ENCODE assay signal across 14 cellular contexts in genomic region chr21:36749935-36750578, GRCh38. TPM values are rescaled to one million over a fixed set of nuclear protein-coding genes. Genes with fewer than 3 reads are reported as not detected.
A peak's percentile ranks its signal among the peaks of the same experiment; 100 is the strongest.
DNase-seq lines count a peak whose midpoint lies in the region; ATAC-seq and TF ChIP-seq lines count a peak whose summit lies in the region.
"Had no signal": no experiment of that assay in that cellular context is flagged by ENCODE, and none has a peak within 500 bp of the region (broad histone marks: within the 10 kb centered on the region; RNA-seq: fewer than 3 reads in every experiment).

No MANE protein-coding gene starts in this region.

- no peaks in the 10 kb centered on the region for H3K36me3 ChIP-seq in mucosa of descending colon (ENCODE audit: low read depth)
- H3K36me3 ChIP-seq: vagina had no signal

- intact Hi-C loops in mucosa of descending colon (cut with DNase I, micrococcal nuclease) = no loop called here

- ATAC-seq in mucosa of descending colon (peak; percentile 20), SK-N-SH treated with all-trans-retinoic acid at 6 μM for 48 hours (no peak), GM18867 (IDR thresholded peaks at IDR 0.05; ENCODE audit: unreplicated experiment) (no peak)

- TF ChIP-seq CTCF in AG10803 (conservative IDR thresholded peaks at IDR 0.05; ENCODE audit: low read length) = no peak
- TF ChIP-seq CTCF in fibroblast of villous mesenchyme (IDR thresholded peaks at IDR 0.05; ENCODE audit: insufficient read depth, low read depth, low read length) = no peak
- TF ChIP-seq CTCF in mucosa of descending colon (IDR thresholded peaks at IDR 0.05) = no peak

- H3K9me3 ChIP-seq in mucosa of descending colon = no peaks in the 10 kb centered on the region
- H3K9me3 ChIP-seq: heart right ventricle, vagina had no signal

- peaks cover 4% of the 10 kb centered on the region for H3K4me1 ChIP-seq in mucosa of descending colon (ENCODE audit: low read depth)
- H3K4me1 ChIP-seq: vagina had no signal

- in situ Hi-C loops in KBM-7 (cut with MboI; ENCODE audit: low pct_unique_long_range_greater_than_20kb, low sequenced_read_pairs) = no loop called here

- H3K4me3 ChIP-seq in AG10803 (ENCODE audit: low read length) (no peak overlapping the region), fibroblast of villous mesenchyme (ENCODE audit: low read depth, low read length) (no peak overlapping the region), mucosa of descending colon (no peak overlapping the region)
- H3K4me3 ChIP-seq: heart right ventricle, vagina had no signal

- DNase-seq in AG10803 (ENCODE audit: low read depth) = peak; percentile 61
- peak; percentile 33 for DNase-seq in M059J (ENCODE audit: low read depth)
- peak; percentile 57 for DNase-seq in fibroblast of villous mesenchyme (ENCODE audit: low read depth)
- DNase-seq in mucosa of descending colon = peak in 1 of 3 donors; percentile 14
- DNase-seq in NCI-H1092 (lab: John Stamatoyannopoulos, UW) = no peak
- no peak for DNase-seq in KBM-7
- DNase-seq: activated CD8-positive, alpha-beta memory T cell treated with anti-CD3 and anti-CD28 coated beads for 24 hours; NCI-H345; stimulated activated CD8-positive, alpha-beta memory T cell treated with anti-CD3 and anti-CD28 coated beads, Interleukin-4, amount 100 ng/mL, for 48 hours; T1000 had no signal

TF ChIP-seq in SK-N-SH treated with all-trans-retinoic acid at 6 μM for 48 hours, 23 proteins besides CTCF, POLR2A, EP300 and RAD21:
- TF ChIP-seq ZNF70 (CRISPR knock-in tag; IDR thresholded peaks at IDR 0.05) (no peak), ZFP3 (CRISPR knock-in tag; IDR thresholded peaks at IDR 0.05) (no peak), OSR1 (CRISPR knock-in tag; IDR thresholded peaks at IDR 0.05) (no peak), TCF4 (CRISPR knock-in tag; IDR thresholded peaks at IDR 0.05; ENCODE audit: borderline replicate concordance) (no peak), ARNTL (CRISPR knock-in tag; IDR thresholded peaks at IDR 0.05; ENCODE audit: borderline replicate concordance, low read depth) (no peak), PPARA (CRISPR knock-in tag; IDR thresholded peaks at IDR 0.05; ENCODE audit: borderline replicate concordance) (no peak), GLIS3 (CRISPR knock-in tag; IDR thresholded peaks at IDR 0.05) (no peak), ISL1 (CRISPR knock-in tag; IDR thresholded peaks at IDR 0.05) (no peak), ESRRG (CRISPR knock-in tag; IDR thresholded peaks at IDR 0.05) (no peak), CSDC2 (CRISPR knock-in tag; IDR thresholded peaks at IDR 0.05) (no peak), ZC3H10 (CRISPR knock-in tag; IDR thresholded peaks at IDR 0.05) (no peak), TSHZ2 (CRISPR knock-in tag; IDR thresholded peaks at IDR 0.05) (no peak), BACH2 (CRISPR knock-in tag; IDR thresholded peaks at IDR 0.05; ENCODE audit: borderline replicate concordance) (no peak), TOX (CRISPR knock-in tag; IDR thresholded peaks at IDR 0.05; ENCODE audit: borderline replicate concordance) (no peak), ZNF8 (CRISPR knock-in tag; IDR thresholded peaks at IDR 0.05) (no peak), PATZ1 (CRISPR knock-in tag; IDR thresholded peaks at IDR 0.05; ENCODE audit: borderline replicate concordance) (no peak), ZFP30 (CRISPR knock-in tag; IDR thresholded peaks at IDR 0.05) (no peak)
- TF ChIP-seq, protein P1, sequence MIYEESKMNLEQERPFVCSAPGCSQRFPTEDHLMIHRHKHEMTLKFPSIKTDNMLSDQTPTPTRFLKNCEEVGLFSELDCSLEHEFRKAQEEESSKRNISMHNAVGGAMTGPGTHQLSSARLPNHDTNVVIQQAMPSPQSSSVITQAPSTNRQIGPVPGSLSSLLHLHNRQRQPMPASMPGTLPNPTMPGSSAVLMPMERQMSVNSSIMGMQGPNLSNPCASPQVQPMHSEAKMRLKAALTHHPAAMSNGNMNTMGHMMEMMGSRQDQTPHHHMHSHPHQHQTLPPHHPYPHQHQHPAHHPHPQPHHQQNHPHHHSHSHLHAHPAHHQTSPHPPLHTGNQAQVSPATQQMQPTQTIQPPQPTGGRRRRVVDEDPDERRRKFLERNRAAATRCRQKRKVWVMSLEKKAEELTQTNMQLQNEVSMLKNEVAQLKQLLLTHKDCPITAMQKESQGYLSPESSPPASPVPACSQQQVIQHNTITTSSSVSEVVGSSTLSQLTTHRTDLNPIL (CRISPR knock-in tag; IDR thresholded peaks at IDR 0.05; ENCODE audit: low read depth) = no peak
- TF ChIP-seq, protein P2, sequence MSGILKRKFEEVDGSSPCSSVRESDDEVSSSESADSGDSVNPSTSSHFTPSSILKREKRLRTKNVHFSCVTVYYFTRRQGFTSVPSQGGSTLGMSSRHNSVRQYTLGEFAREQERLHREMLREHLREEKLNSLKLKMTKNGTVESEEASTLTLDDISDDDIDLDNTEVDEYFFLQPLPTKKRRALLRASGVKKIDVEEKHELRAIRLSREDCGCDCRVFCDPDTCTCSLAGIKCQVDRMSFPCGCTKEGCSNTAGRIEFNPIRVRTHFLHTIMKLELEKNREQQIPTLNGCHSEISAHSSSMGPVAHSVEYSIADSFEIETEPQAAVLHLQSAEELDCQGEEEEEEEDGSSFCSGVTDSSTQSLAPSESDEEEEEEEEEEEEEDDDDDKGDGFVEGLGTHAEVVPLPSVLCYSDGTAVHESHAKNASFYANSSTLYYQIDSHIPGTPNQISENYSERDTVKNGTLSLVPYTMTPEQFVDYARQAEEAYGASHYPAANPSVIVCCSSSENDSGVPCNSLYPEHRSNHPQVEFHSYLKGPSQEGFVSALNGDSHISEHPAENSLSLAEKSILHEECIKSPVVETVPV (CRISPR knock-in tag; IDR thresholded peaks at IDR 0.05) = no peak

RNA-seq across cellular contexts. Expression of gene SIM2, which starts 51.1 kb away (rescaled TPM):
- total RNA-seq in M059J (2014; rRNA removed; shearing (Covaris generic)) = 0.59 and 1.8 TPM in 2 replicates
- total RNA-seq in fibroblast of villous mesenchyme (0.32 TPM in 1 of 2 replicates, not detected in the other), mucosa of descending colon (not detected)
- total RNA-seq: vagina had no signal

Comparison
In these comparisons a context has a peak if more than half of its experiments do, and no peak if none do; other contexts are left out.
1. DNase-seq: peak in AG10803 (single experiment), M059J (single experiment) and fibroblast of villous mesenchyme (single experiment); none in NCI-H1092 (single experiment) and KBM-7 (single experiment).